8 cellular contexts compared by ENCODE assay signal in genomic region chr19:40425450-40426287, GRCh38. TPM values are rescaled to one million over a fixed set of nuclear protein-coding genes. Genes with fewer than 3 reads are reported as not detected.
DNase-seq lines count a peak whose midpoint lies in the region; FAIRE-seq and TF ChIP-seq lines count a peak whose summit lies in the region.

A gene with protein sequence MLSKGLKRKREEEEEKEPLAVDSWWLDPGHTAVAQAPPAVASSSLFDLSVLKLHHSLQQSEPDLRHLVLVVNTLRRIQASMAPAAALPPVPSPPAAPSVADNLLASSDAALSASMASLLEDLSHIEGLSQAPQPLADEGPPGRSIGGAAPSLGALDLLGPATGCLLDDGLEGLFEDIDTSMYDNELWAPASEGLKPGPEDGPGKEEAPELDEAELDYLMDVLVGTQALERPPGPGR (minus strand): TSS chr19:40425992. CDS start chr19:40423546, 2,446 bp downstream.

- TF ChIP-seq CTCF in GM06990 (IDR thresholded peaks at IDR 0.05; ENCODE audit: insufficient read depth, low read length, poor library complexity, severe bottlenecking) (peak; percentile 95), HFF-Myc (IDR thresholded peaks at IDR 0.05; ENCODE audit: low read depth, low read length, missing control alignments) (peak; percentile 56), suprapubic skin (IDR thresholded peaks at IDR 0.05) (peak; percentile 60 to 76)

- no peaks in the 10 kb centered on the region for H3K9me3 ChIP-seq in suprapubic skin

- peak within 1 kb of the TSS; percentile 90 for H3K27ac Mint-ChIP-seq in activated naive CD4-positive, alpha-beta T cell treated with anti-CD3 and anti-CD28 coated beads, Interleukin-2, amount 10 ng/mL, durations not matched to agents 7 days and 5 days

- H3K9me3 Mint-ChIP-seq in activated naive CD4-positive, alpha-beta T cell treated with anti-CD3 and anti-CD28 coated beads, Interleukin-2, amount 10 ng/mL, durations not matched to agents 7 days and 5 days = no peaks in the 10 kb centered on the region

- DNase-seq in GM06990 (ENCODE audit: extremely low read depth, insufficient read length) = peak; percentile 99
- peak; percentile 96 for DNase-seq in HFF-Myc (ENCODE audit: extremely low read depth, low read depth)
- DNase-seq in NAMALWA (ENCODE audit: low spot score) = peak; percentile 99
- DNase-seq in SK-N-DZ (ENCODE audit: low spot score) = peak; percentile 99
- peak; percentile 100 for DNase-seq in activated naive CD4-positive, alpha-beta T cell treated with anti-CD3 and anti-CD28 coated beads, Interleukin-2, amount 10 ng/mL, durations not matched to agents 7 days and 5 days
- peak; percentile 99 to 100 for DNase-seq in frontal cortex (ENCODE audit: low spot score in 2 of 2)
- DNase-seq in non-pigmented ciliary epithelial cell (ENCODE audit: low read depth) = peak; percentile 94
- peak; percentile 100 for DNase-seq in suprapubic skin (ENCODE audit: low spot score in 2 of 2)

- H3K27ac ChIP-seq in suprapubic skin = peak within 1 kb of the TSS; percentile 97

- peak within 1 kb of the TSS; percentile 95 for H3K4me3 ChIP-seq in GM06990 (replicated peaks; ENCODE audit: low read depth, low read length)
- H3K4me3 ChIP-seq in HFF-Myc (replicated peaks; ENCODE audit: low read depth, low read length) = peak within 1 kb of the TSS; percentile 88
- peak within 1 kb of the TSS; percentile 73 for H3K4me3 ChIP-seq in suprapubic skin

- TF ChIP-seq POLR2A in suprapubic skin (IDR thresholded peaks at IDR 0.05) = peak; percentile 77 to 99

- H3K27me3 ChIP-seq in GM06990 (replicated peaks; ENCODE audit: control insufficient read depth, insufficient read depth, low read length) (no peaks in the 10 kb centered on the region), suprapubic skin (no peaks in the 10 kb centered on the region)

- FAIRE-seq in frontal cortex (lab: Jason Lieb, UNC) = peak; percentile 82

- H3K4me1 Mint-ChIP-seq in activated naive CD4-positive, alpha-beta T cell treated with anti-CD3 and anti-CD28 coated beads, Interleukin-2, amount 10 ng/mL, durations not matched to agents 7 days and 5 days = peaks cover 40% of the 10 kb centered on the region

- peaks cover 15% of the 10 kb centered on the region for H3K36me3 Mint-ChIP-seq in activated naive CD4-positive, alpha-beta T cell treated with anti-CD3 and anti-CD28 coated beads, Interleukin-2, amount 10 ng/mL, durations not matched to agents 7 days and 5 days

- CTCF ChIA-PET in activated naive CD4-positive, alpha-beta T cell treated with anti-CD3 and anti-CD28 coated beads, Interleukin-2, amount 10 ng/mL, durations not matched to agents 7 days and 5 days (lab: Charles Lee) = interaction anchor here (0.7 to 1.2 kb wide), 3 partner anchors 16 to 120 kb away, joined by 3 read pairs; no protein-coding TSS in a partner anchor

- H3K4me1 ChIP-seq in suprapubic skin = peaks cover 44% of the 10 kb centered on the region

- under 1% methylated on average over 35 of the region's 75 CpGs for WGBS in suprapubic skin

- peak within 1 kb of the TSS; percentile 80 for H3K4me3 Mint-ChIP-seq in activated naive CD4-positive, alpha-beta T cell treated with anti-CD3 and anti-CD28 coated beads, Interleukin-2, amount 10 ng/mL, durations not matched to agents 7 days and 5 days

- no peak for TF ChIP-seq EP300 in suprapubic skin (IDR thresholded peaks at IDR 0.05)

- H3K27me3 Mint-ChIP-seq in activated naive CD4-positive, alpha-beta T cell treated with anti-CD3 and anti-CD28 coated beads, Interleukin-2, amount 10 ng/mL, durations not matched to agents 7 days and 5 days = peaks cover 14% of the 10 kb centered on the region

- H3K36me3 ChIP-seq in GM06990 (ENCODE audit: control insufficient read depth, insufficient read depth, low read length) = peaks cover 8% of the 10 kb centered on the region
- H3K36me3 ChIP-seq in suprapubic skin = peaks cover 10% of the 10 kb centered on the region

RNA-seq across cellular contexts. Expression of the gene that starts here (rescaled TPM):
- polyA plus RNA-seq in SK-N-DZ (2014; cell fraction: cytosol; rRNA removed) = 1.9 and 2.7 TPM in 2 replicates
- polyA plus RNA-seq in SK-N-DZ (2014; cell fraction: nucleus; rRNA removed) = 1.9 TPM in 2 replicates
- total RNA-seq in frontal cortex (2.0 TPM), suprapubic skin (10 to 100 TPM in 3 of 4 donors, 1 to 10 TPM in 1; 8.5 to 33.9 (median 20.6) TPM)

Comparison
In these comparisons a context has a peak if more than half of its experiments do, and no peak if none do; other contexts are left out.
1. Peak in every context shown above with its lines: DNase-seq, H3K4me3 ChIP-seq and H3K27ac ChIP-seq.